10 cellular contexts compared by ENCODE assay signal in the genomic region with DNA sequence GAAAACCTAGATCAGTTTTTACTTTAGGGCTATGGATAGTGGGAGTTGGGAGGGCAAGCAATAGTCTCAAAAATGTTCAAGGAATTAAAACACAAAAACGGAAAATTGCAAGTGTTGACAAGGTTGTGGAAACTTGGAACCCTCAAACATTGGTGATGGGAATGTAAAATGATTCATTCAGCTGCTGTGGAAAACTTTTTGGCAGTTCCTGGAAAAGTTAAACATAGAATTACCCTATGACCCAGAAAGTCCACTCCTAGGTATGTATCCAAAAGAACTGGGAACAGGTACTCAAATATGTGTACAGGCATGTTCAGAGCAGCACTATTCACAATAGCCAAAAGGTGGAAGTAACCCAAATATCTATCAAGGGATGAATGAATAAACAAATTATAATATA. TPM values are rescaled to one million over a fixed set of nuclear protein-coding genes. Genes with fewer than 3 reads are reported as not detected.
DNase-seq lines count a peak whose midpoint lies in the region; ATAC-seq, FAIRE-seq and TF ChIP-seq lines count a peak whose summit lies in the region.
"Had no signal": no experiment of that assay in that cellular context is flagged by ENCODE, and none has a peak within 500 bp of the region (broad histone marks: within the 10 kb centered on the region; RNA-seq: fewer than 3 reads in every experiment).

No MANE protein-coding gene starts in this region.

- TF ChIP-seq CTCF in HepG2 (CRISPR knock-in tag; IDR thresholded peaks at IDR 0.05): no peak
- TF ChIP-seq CTCF in transverse colon (IDR thresholded peaks at IDR 0.05): no peak
- no peak for TF ChIP-seq CTCF in tibial nerve (IDR thresholded peaks at IDR 0.05)

- H3K79me2 ChIP-seq in HepG2 (ENCODE audit: insufficient read depth, low read length): peaks cover 22% of the 10 kb centered on the region

- TF ChIP-seq EP300 in HepG2 (IDR thresholded peaks at IDR 0.05; ENCODE audit: low read depth in 2 of 2, low read length in 2 of 2): no peak
- TF ChIP-seq EP300 in HepG2 (CRISPR knock-in tag; IDR thresholded peaks at IDR 0.05; ENCODE audit: borderline replicate concordance): no peak
- TF ChIP-seq EP300 in transverse colon (IDR thresholded peaks at IDR 0.05; ENCODE audit: low read depth): no peak
- TF ChIP-seq EP300 in tibial nerve (IDR thresholded peaks at IDR 0.05): no peak

- in situ Hi-C loops in HepG2 (cut with HindIII; ENCODE audit: extremely low pct_ligation_motif_present, low pct_unique_long_range_greater_than_20kb) (loop anchor here (5.0 kb wide), 1 partner anchor 73 kb away; a partner anchor contains a TSS), transverse colon (cut with MboI; ENCODE audit: low pct_ligation_motif_present in 1 of 4, low pct_unique_long_range_greater_than_20kb in 1 of 4, low sequenced_read_pairs in 3 of 4) (no loop called here)

- peaks cover 2% of the 10 kb centered on the region for H3K36me3 Mint-ChIP-seq in activated naive CD4-positive, alpha-beta T cell treated with anti-CD3 and anti-CD28 coated beads, Interleukin-2, amount 10 ng/mL, durations not matched to agents 7 days and 5 days
- peaks cover 11% of the 10 kb centered on the region for H3K36me3 Mint-ChIP-seq in activated naive CD8-positive, alpha-beta T cell treated with anti-CD3 and anti-CD28 coated beads, Interleukin-2, amount 10 ng/mL, durations not matched to agents 7 days and 5 days

- TF ChIP-seq RAD21 in HepG2 (CRISPR knock-in tag; IDR thresholded peaks at IDR 0.05): no peak

- peak overlapping the region in 2 of 3 experiments; percentile 79 to 86; a peak in 3 of 6 replicates for H3K4me3 ChIP-seq in HepG2 (replicated peaks in 1 of 3; ENCODE audit: insufficient read depth in 1 of 3, low read depth in 2 of 3, low read length in 3 of 3)
- no peak overlapping the region for H3K4me3 ChIP-seq in transverse colon
- H3K4me3 ChIP-seq in tibial nerve: no peak overlapping the region

- CTCF ChIA-PET in activated naive CD4-positive, alpha-beta T cell treated with anti-CD3 and anti-CD28 coated beads, Interleukin-2, amount 10 ng/mL, durations not matched to agents 7 days and 5 days (lab: Charles Lee): interaction anchor here (1.6 to 1.8 kb wide), 2 partner anchors 8 to 12 kb away, joined by 5 to 7 read pairs; no protein-coding TSS in a partner anchor
- CTCF ChIA-PET in HepG2 (lab: Yijun Ruan, JAX; ENCODE audit: low intra/inter-chr PET ratio, low total read pairs): no interaction called here

- peak overlapping the region; percentile 96 for H3K27ac ChIP-seq in HepG2 (ENCODE audit: extremely low read length, insufficient read depth, low read length)
- H3K27ac ChIP-seq in transverse colon: peak overlapping the region; percentile 82 to 91 (median 89)
- no peak overlapping the region for H3K27ac ChIP-seq in tibial nerve
- H3K27ac ChIP-seq in caudate nucleus (ENCODE audit: low read depth, low read length): no peak overlapping the region

- H3K36me3 ChIP-seq in HepG2 (replicated peaks in 1 of 2; ENCODE audit: control insufficient read depth in 1 of 2, insufficient read depth in 2 of 2, low read length in 2 of 2) (no peaks in the 10 kb centered on the region; a peak in 1 of 5 replicates), transverse colon (no peaks in the 10 kb centered on the region), tibial nerve (no peaks in the 10 kb centered on the region)

- no peak overlapping the region for H3K27ac Mint-ChIP-seq in activated naive CD4-positive, alpha-beta T cell treated with anti-CD3 and anti-CD28 coated beads, Interleukin-2, amount 10 ng/mL, durations not matched to agents 7 days and 5 days
- peak overlapping the region; percentile 60 for H3K27ac Mint-ChIP-seq in activated naive CD8-positive, alpha-beta T cell treated with anti-CD3 and anti-CD28 coated beads, Interleukin-2, amount 10 ng/mL, durations not matched to agents 7 days and 5 days

- peak overlapping the region; percentile 86; the same call in 1 of the 2 replicates for H3K9ac ChIP-seq in HepG2 (ENCODE audit: insufficient read depth, low read depth, low read length)

- peaks cover 49% of the 10 kb centered on the region for H3K4me1 ChIP-seq in HepG2 (ENCODE audit: insufficient read depth, low read length)
- peaks cover 4 to 26% (median 20%) of the 10 kb centered on the region in 4 donors for H3K4me1 ChIP-seq in transverse colon
- H3K4me1 ChIP-seq in tibial nerve: peaks cover 0 to 29% (median 8%) of the 10 kb centered on the region in 4 donors

- peak; percentile 21 for FAIRE-seq in HepG2 (lab: Jason Lieb, UNC)

- no peak for ATAC-seq in activated naive CD8-positive, alpha-beta T cell treated with anti-CD3 and anti-CD28 coated beads, Interleukin-2, amount 10 ng/mL, durations not matched to agents 7 days and 5 days (ENCODE audit: low read depth)
- no peak for ATAC-seq in HepG2

- WGBS in HepG2 (ENCODE audit: low lambda C conversion rate): 3% methylated on average over 1 of the region's 1 CpG
- WGBS in transverse colon (ENCODE audit: low coverage in 1 of 2), 2 donors: 0 to 43% methylated on average over 1 of the region's 1 CpG
- WGBS in tibial nerve, 2 donors: 57 to 63% methylated on average over 1 of the region's 1 CpG

- no TSS peak for BruUV-seq in HepG2 (replicated peaks; lab: Mats Ljungman, UMichigan)

- H3K27me3 ChIP-seq in HepG2 (ENCODE audit: control insufficient read depth in 1 of 2, insufficient read depth in 2 of 2, low read length in 2 of 2): 0 out of 5 replicates have a peak, but pooled peaks cover 0 to 1% of the 10 kb centered on the region in 2 experiments
- no peaks in the 10 kb centered on the region for H3K27me3 ChIP-seq in transverse colon
- peaks cover 0 to 4% of the 10 kb centered on the region in 2 donors for H3K27me3 ChIP-seq in tibial nerve

- no peaks in the 10 kb centered on the region for H3K9me3 ChIP-seq in HepG2 (ENCODE audit: low read length)
- H3K9me3 ChIP-seq in transverse colon: no peaks in the 10 kb centered on the region
- H3K9me3 ChIP-seq in tibial nerve: no peaks in the 10 kb centered on the region

- DNase-seq in activated naive CD4-positive, alpha-beta T cell treated with anti-CD3 and anti-CD28 coated beads, Interleukin-2, amount 10 ng/mL, durations not matched to agents 7 days and 5 days: no peak
- no peak for DNase-seq in activated naive CD4-positive, alpha-beta T cell treated with anti-CD3 and anti-CD28 coated beads, Interleukin-2, amount 50 U/mL, for 16 hours
- DNase-seq in activated naive CD8-positive, alpha-beta T cell treated with anti-CD3 and anti-CD28 coated beads, Interleukin-2, amount 10 ng/mL, durations not matched to agents 7 days and 5 days: no peak
- DNase-seq in HepG2 (ENCODE audit: low spot score) (no peak), transverse colon (no peak), tibial nerve (ENCODE audit: low spot score in 2 of 2) (no peak), DMS53 (lab: John Stamatoyannopoulos, UW) (no peak), caudate nucleus (lab: John Stamatoyannopoulos, UW) (no peak)
- DNase-seq: effector CD8-positive, alpha-beta T cell; midbrain had no signal

- peaks cover 33% of the 10 kb centered on the region for H3K4me1 Mint-ChIP-seq in activated naive CD4-positive, alpha-beta T cell treated with anti-CD3 and anti-CD28 coated beads, Interleukin-2, amount 10 ng/mL, durations not matched to agents 7 days and 5 days
- peaks cover 20% of the 10 kb centered on the region for H3K4me1 Mint-ChIP-seq in activated naive CD8-positive, alpha-beta T cell treated with anti-CD3 and anti-CD28 coated beads, Interleukin-2, amount 10 ng/mL, durations not matched to agents 7 days and 5 days

- H3K4me2 ChIP-seq in HepG2 (ENCODE audit: low read depth, low read length): peak overlapping the region; percentile 96

- no peaks in the 10 kb centered on the region for H4K20me1 ChIP-seq in HepG2 (ENCODE audit: insufficient read depth, low read length)

- H3K27me3 Mint-ChIP-seq in activated naive CD4-positive, alpha-beta T cell treated with anti-CD3 and anti-CD28 coated beads, Interleukin-2, amount 10 ng/mL, durations not matched to agents 7 days and 5 days: peaks cover 34% of the 10 kb centered on the region
- H3K27me3 Mint-ChIP-seq in activated naive CD8-positive, alpha-beta T cell treated with anti-CD3 and anti-CD28 coated beads, Interleukin-2, amount 10 ng/mL, durations not matched to agents 7 days and 5 days: peaks cover 17% of the 10 kb centered on the region

- H3K9me3 Mint-ChIP-seq in activated naive CD4-positive, alpha-beta T cell treated with anti-CD3 and anti-CD28 coated beads, Interleukin-2, amount 10 ng/mL, durations not matched to agents 7 days and 5 days: no peaks in the 10 kb centered on the region
- H3K9me3 Mint-ChIP-seq in activated naive CD8-positive, alpha-beta T cell treated with anti-CD3 and anti-CD28 coated beads, Interleukin-2, amount 10 ng/mL, durations not matched to agents 7 days and 5 days: no peaks in the 10 kb centered on the region

- peak overlapping the region; percentile 8 for H2AFZ ChIP-seq in HepG2 (ENCODE audit: low read length)

- no peak for TF ChIP-seq POLR2A in HepG2 (IDR thresholded peaks at IDR 0.05; ENCODE audit: insufficient read depth in 1 of 2, low read depth in 2 of 2, low read length in 2 of 2)
- TF ChIP-seq POLR2A in transverse colon (IDR thresholded peaks at IDR 0.05): no peak
- no peak for TF ChIP-seq POLR2A in tibial nerve (IDR thresholded peaks at IDR 0.05)

- intact Hi-C loops in HepG2 (cut with micrococcal nuclease; ENCODE audit: unreplicated experiment): loop anchor here (5.0 kb wide), 2 partner anchors 73 to 1253 kb away; a partner anchor contains a TSS
- intact Hi-C loops in transverse colon (cut with DNase I; ENCODE audit: low total_unique reads): no loop called here

- peak overlapping the region; percentile 99 for H3K4me3 Mint-ChIP-seq in activated naive CD4-positive, alpha-beta T cell treated with anti-CD3 and anti-CD28 coated beads, Interleukin-2, amount 10 ng/mL, durations not matched to agents 7 days and 5 days
- peak overlapping the region; percentile 89 for H3K4me3 Mint-ChIP-seq in activated naive CD8-positive, alpha-beta T cell treated with anti-CD3 and anti-CD28 coated beads, Interleukin-2, amount 10 ng/mL, durations not matched to agents 7 days and 5 days

- POLR2A ChIA-PET in activated naive CD8-positive, alpha-beta T cell treated with anti-CD3 and anti-CD28 coated beads, Interleukin-2, amount 10 ng/mL, durations not matched to agents 7 days and 5 days (lab: Charles Lee): no interaction called here
- POLR2A ChIA-PET in HepG2 (lab: Yijun Ruan, JAX): interaction anchor here (0.6 to 4.1 kb wide), 6 partner anchors 14 to 74 kb away, joined by 3 to 35 read pairs (median 4); a partner anchor contains a TSS

RNA-seq across cellular contexts. Expression of a gene that starts 1.2 kb away (rescaled TPM):
- total RNA-seq in activated naive CD8-positive, alpha-beta T cell treated with anti-CD3 and anti-CD28 coated beads, Interleukin-2, amount 10 ng/mL, durations not matched to agents 7 days and 5 days: 10 to 100 TPM; 17.7 to 19.1 TPM
- total RNA-seq in HepG2 (2016; rRNA removed; fragmentation: Illumina TruSeq; extraction: Trizol): 19.2 and 19.8 TPM in 2 replicates
- total RNA-seq in HepG2 (2016; cell fraction: cytosol; rRNA removed; fragmentation: Illumina TruSeq; extraction: Trizol; ENCODE audit: low read depth): 46.9 and 48.3 TPM in 2 replicates
- total RNA-seq in HepG2 (2016; cell fraction: insoluble cytoplasmic fraction; rRNA removed; fragmentation: Illumina TruSeq; extraction: Trizol): 14.8 and 19.7 TPM in 2 replicates
- 57.6 and 63.8 TPM in 2 replicates for total RNA-seq in HepG2 (2016; cell fraction: membrane; rRNA removed; fragmentation: Illumina TruSeq; extraction: Trizol)
- total RNA-seq in HepG2 (2016; cell fraction: nucleus; rRNA removed; fragmentation: Illumina TruSeq; extraction: Trizol): 11.9 and 14.4 TPM in 2 replicates
- polyA plus RNA-seq in HepG2 (2011; rRNA removed): 10.1 and 11.3 TPM in 2 replicates
- 10.6 and 13.0 TPM in 2 replicates for polyA plus RNA-seq in HepG2 (2011; cell fraction: cytosol; rRNA removed)
- polyA plus RNA-seq in HepG2 (2011; cell fraction: nucleus; rRNA removed): 6.4 and 6.5 TPM in 2 replicates
- polyA plus RNA-seq in HepG2 (2012): 10.6 and 12.3 TPM in 2 replicates
- polyA plus RNA-seq in HepG2 (2016; cell fraction: cytosol; fragmentation: Illumina TruSeq; extraction: Trizol; ENCODE audit: low read depth): 72.4 and 72.7 TPM in 2 replicates
- 20.1 and 23.8 TPM in 2 replicates for polyA plus RNA-seq in HepG2 (2016; cell fraction: insoluble cytoplasmic fraction; fragmentation: Illumina TruSeq; extraction: Trizol; ENCODE audit: low read depth)
- 67.8 and 75.8 TPM in 2 replicates for polyA plus RNA-seq in HepG2 (2016; cell fraction: membrane; fragmentation: Illumina TruSeq; extraction: Trizol; ENCODE audit: low read depth)
- polyA plus RNA-seq in HepG2 (2016; cell fraction: nucleus; fragmentation: Illumina TruSeq; extraction: Trizol; ENCODE audit: insufficient read depth, low read depth): 20.9 and 21.6 TPM in 2 replicates
- polyA minus RNA-seq in HepG2 (2011; rRNA and poly(A)+ RNA removed; ENCODE audit: low replicate concordance): 2.8 and 10.7 TPM in 2 replicates
- 9.2 and 9.4 TPM in 2 replicates for polyA minus RNA-seq in HepG2 (2011; cell fraction: cytosol; rRNA and poly(A)+ RNA removed)
- 15.0 and 15.5 TPM in 2 replicates for polyA minus RNA-seq in HepG2 (2011; cell fraction: nucleus; rRNA and poly(A)+ RNA removed)
- 10 to 100 TPM in 2 of 4 donors, 1 to 10 TPM in 2; 7.1 to 26.3 (median 10.5) TPM for total RNA-seq in transverse colon
- total RNA-seq in tibial nerve: 10 to 100 TPM; 10.4 to 25.5 (median 13.6) TPM

RNA-seq across cellular contexts. Expression of a gene that starts 47.2 kb away (rescaled TPM):
- total RNA-seq in activated naive CD8-positive, alpha-beta T cell treated with anti-CD3 and anti-CD28 coated beads, Interleukin-2, amount 10 ng/mL, durations not matched to agents 7 days and 5 days: under 1 TPM in 1 of 2 experiments, not detected in 1; 0.20 TPM
- total RNA-seq in HepG2 (2016; rRNA removed; fragmentation: Illumina TruSeq; extraction: Trizol) (1.3 and 1.9 TPM in 2 replicates), transverse colon (not detected), tibial nerve (1 to 10 TPM in 1 of 4 donors, under 1 TPM in 1, not detected in 2; 0.42 to 1.6 TPM)
- 0.62 and 1.0 TPM in 2 replicates for total RNA-seq in HepG2 (2016; cell fraction: cytosol; rRNA removed; fragmentation: Illumina TruSeq; extraction: Trizol; ENCODE audit: low read depth)
- total RNA-seq in HepG2 (2016; cell fraction: insoluble cytoplasmic fraction; rRNA removed; fragmentation: Illumina TruSeq; extraction: Trizol): 1.7 and 2.0 TPM in 2 replicates
- total RNA-seq in HepG2 (2016; cell fraction: membrane; rRNA removed; fragmentation: Illumina TruSeq; extraction: Trizol): 1.5 and 1.8 TPM in 2 replicates
- 0.99 and 1.3 TPM in 2 replicates for total RNA-seq in HepG2 (2016; cell fraction: nucleus; rRNA removed; fragmentation: Illumina TruSeq; extraction: Trizol)
- polyA plus RNA-seq in HepG2 (2011; rRNA removed): 0.87 and 1.1 TPM in 2 replicates
- 0.75 and 2.2 TPM in 2 replicates for polyA plus RNA-seq in HepG2 (2011; cell fraction: cytosol; rRNA removed)
- polyA plus RNA-seq in HepG2 (2011; cell fraction: nucleus; rRNA removed): 0.47 and 1.4 TPM in 2 replicates
- polyA plus RNA-seq in HepG2 (2012): 0.43 and 1.2 TPM in 2 replicates
- polyA plus RNA-seq in HepG2 (2016; cell fraction: cytosol; fragmentation: Illumina TruSeq; extraction: Trizol; ENCODE audit: low read depth): 0.35 and 0.36 TPM in 2 replicates
- polyA plus RNA-seq in HepG2 (2016; cell fraction: insoluble cytoplasmic fraction; fragmentation: Illumina TruSeq; extraction: Trizol; ENCODE audit: low read depth): 0.38 and 1.4 TPM in 2 replicates
- polyA plus RNA-seq in HepG2 (2016; cell fraction: membrane; fragmentation: Illumina TruSeq; extraction: Trizol; ENCODE audit: low read depth): 0.78 and 1.4 TPM in 2 replicates
- 2.2 and 2.9 TPM in 2 replicates for polyA plus RNA-seq in HepG2 (2016; cell fraction: nucleus; fragmentation: Illumina TruSeq; extraction: Trizol; ENCODE audit: insufficient read depth, low read depth)
- polyA minus RNA-seq in HepG2 (2011; rRNA and poly(A)+ RNA removed; ENCODE audit: low replicate concordance): 0.32 TPM in 1 of 2 replicates, not detected in the other
- 1.8 and 2.4 TPM in 2 replicates for polyA minus RNA-seq in HepG2 (2011; cell fraction: cytosol; rRNA and poly(A)+ RNA removed)
- polyA minus RNA-seq in HepG2 (2011; cell fraction: nucleus; rRNA and poly(A)+ RNA removed): 1.5 and 2.5 TPM in 2 replicates

Comparison
In these comparisons a context has a peak if more than half of its experiments do, and no peak if none do; other contexts are left out.
1. H3K27ac ChIP-seq: peak in HepG2 (single experiment) and transverse colon (4 of 4); none in tibial nerve (0 of 4) and caudate nucleus (single experiment).
2. H3K4me3 ChIP-seq: peak in HepG2 (2 of 3); none in transverse colon (0 of 4) and tibial nerve (0 of 4).